In genomic region chr12:108614639-108615038, GRCh38 we compare ENCODE assay signal across 1 cellular context.
TF ChIP-seq lines count a peak whose summit lies in the region.

No MANE protein-coding gene starts in this region.

TF ChIP-seq in GM12878, 131 proteins besides CTCF, POLR2A, EP300 and RAD21 (continued from another document):
- TF ChIP-seq ZBTB11 (CRISPR knock-in tag; IDR thresholded peaks at IDR 0.05) (no peak), SP1 (IDR thresholded peaks at IDR 0.05; ENCODE audit: low read depth, low read length) (no peak), POU2F2 (IDR thresholded peaks at IDR 0.05; ENCODE audit: borderline replicate concordance, low read depth, low read length) (no peak), RCOR1 (conservative IDR thresholded peaks at IDR 0.05; ENCODE audit: low read depth, low read length) (no peak)
